In the genomic region with DNA sequence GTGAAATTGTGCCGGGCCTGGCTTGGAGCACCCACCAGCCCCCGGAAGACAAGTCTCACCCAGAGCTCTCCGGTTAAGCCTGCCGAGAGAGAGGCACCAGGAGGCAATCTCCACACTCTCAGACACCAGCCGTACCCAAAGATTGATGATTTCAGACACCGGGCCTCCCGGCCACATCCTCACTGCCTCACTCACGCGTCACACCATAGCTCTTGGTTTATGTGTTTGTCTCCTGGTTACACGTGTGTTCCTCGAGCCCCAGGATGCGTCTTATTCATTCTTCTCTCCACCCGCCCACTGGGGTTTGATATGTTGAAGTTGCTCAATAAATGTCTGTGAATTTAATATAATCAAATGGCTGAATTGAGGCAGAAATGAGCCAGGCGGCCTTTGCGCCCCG, we compare ENCODE assay signal across 24 cellular contexts.
A peak's percentile ranks its signal among the peaks of the same experiment; 100 is the strongest.
DNase-seq lines count a peak whose midpoint lies in the region; ATAC-seq and TF ChIP-seq lines count a peak whose summit lies in the region.
"Had no signal": no experiment of that assay in that cellular context is flagged by ENCODE, and none has a peak within 500 bp of the region (broad histone marks: within the 10 kb centered on the region; RNA-seq: fewer than 3 reads in every experiment).

No MANE protein-coding gene starts in this region.

- H3K9me3 ChIP-seq in esophagus squamous epithelium (no peaks in the 10 kb centered on the region), neural progenitor cell (ENCODE audit: low read depth) (no peaks in the 10 kb centered on the region), stomach (no peaks in the 10 kb centered on the region), OCI-LY7 (ENCODE audit: low read length) (no peaks in the 10 kb centered on the region)
- H3K9me3 ChIP-seq: body of pancreas, heart left ventricle, suprapubic skin had no signal

- H3K27me3 ChIP-seq in H7 (ENCODE audit: control insufficient read depth, insufficient read depth, low read length) (no peaks in the 10 kb centered on the region), esophagus squamous epithelium (no peaks in the 10 kb centered on the region), neural progenitor cell (no peaks in the 10 kb centered on the region), stomach (no peaks in the 10 kb centered on the region)
- H3K27me3 ChIP-seq: body of pancreas, heart left ventricle, suprapubic skin had no signal

- H3K9ac ChIP-seq in neural progenitor cell, result no peak overlapping the region

- H3K4me1 ChIP-seq in esophagus squamous epithelium, result peaks cover 5 to 66% (median 22%) of the 10 kb centered on the region in 3 donors
- H3K4me1 ChIP-seq in neural progenitor cell, result peaks cover 9% of the 10 kb centered on the region
- H3K4me1 ChIP-seq in stomach, result peaks cover 0 to 70% (median 17%) of the 10 kb centered on the region in 4 donors
- H3K4me1 ChIP-seq in OCI-LY7 (ENCODE audit: insufficient read depth, low read length, poor library complexity, severe bottlenecking), result no peaks in the 10 kb centered on the region

- POLR2A ChIA-PET in OCI-LY7 (lab: Charles Lee), result no interaction called here

- H3K4me1 Mint-ChIP-seq in neural progenitor cell, result peaks cover 61% of the 10 kb centered on the region
- H3K4me1 Mint-ChIP-seq in stimulated activated memory B cell treated with anti-CD40 and anti-IgM and Interleukin-4, amounts not matched to agents 10 μg/mL and 1 μg/mL and 100 μg/mL, for 72 hours, result peaks cover 11% of the 10 kb centered on the region
- H3K4me1 Mint-ChIP-seq: activated CD4-positive, alpha-beta T cell treated with anti-CD3 and anti-CD28 coated beads, Interleukin-2, amount 10 ng/mL, durations not matched to agents 7 days and 5 days; activated naive CD8-positive, alpha-beta T cell treated with anti-CD3 and anti-CD28 coated beads, Interleukin-2, amount 50 U/mL, for 24 hours had no signal

- TF ChIP-seq POLR2A in esophagus squamous epithelium (IDR thresholded peaks at IDR 0.05) (no peak), stomach (IDR thresholded peaks at IDR 0.05) (no peak)

- H4K20me1 ChIP-seq in neural progenitor cell (ENCODE audit: low read depth), result no peaks in the 10 kb centered on the region
- no peaks in the 10 kb centered on the region for H4K20me1 ChIP-seq in OCI-LY7 (ENCODE audit: insufficient read depth, low read length)

- peak overlapping the region; percentile 48 for H3K4me3 Mint-ChIP-seq in neural progenitor cell
- H3K4me3 Mint-ChIP-seq in stimulated activated memory B cell treated with anti-CD40 and anti-IgM and Interleukin-4, amounts not matched to agents 10 μg/mL and 1 μg/mL and 100 μg/mL, for 72 hours, result no peak overlapping the region
- H3K4me3 Mint-ChIP-seq: activated CD4-positive, alpha-beta T cell treated with anti-CD3 and anti-CD28 coated beads, Interleukin-2, amount 10 ng/mL, durations not matched to agents 7 days and 5 days; activated naive CD8-positive, alpha-beta T cell treated with anti-CD3 and anti-CD28 coated beads, Interleukin-2, amount 50 U/mL, for 24 hours; activated T-cell treated with anti-CD3 and anti-CD28 coated beads, Interleukin-2, amount 50 U/mL, for 24 hours; H9; WTC11 had no signal

- H3K36me3 Mint-ChIP-seq in neural progenitor cell, result no peaks in the 10 kb centered on the region
- peaks cover 5% of the 10 kb centered on the region for H3K36me3 Mint-ChIP-seq in stimulated activated memory B cell treated with anti-CD40 and anti-IgM and Interleukin-4, amounts not matched to agents 10 μg/mL and 1 μg/mL and 100 μg/mL, for 72 hours
- H3K36me3 Mint-ChIP-seq: WTC11 had no signal

- H3K27ac ChIP-seq in esophagus squamous epithelium, result peak overlapping the region in 3 of 4 donors; percentile 69 to 72 (median 69)
- no peak overlapping the region for H3K27ac ChIP-seq in neural progenitor cell
- peak overlapping the region in 3 of 5 donors; percentile 42 to 91 (median 67) for H3K27ac ChIP-seq in stomach
- H3K27ac ChIP-seq in OCI-LY7 (ENCODE audit: low read depth, low read length, poor library complexity, severe bottlenecking), result no peak overlapping the region
- H3K27ac ChIP-seq: suprapubic skin had no signal

- H3K79me2 ChIP-seq in neural progenitor cell (ENCODE audit: low read depth) (no peaks in the 10 kb centered on the region), OCI-LY7 (ENCODE audit: insufficient read depth, low read depth, low read length) (no peaks in the 10 kb centered on the region)

- H3K4me2 ChIP-seq in neural progenitor cell (no peak overlapping the region), OCI-LY7 (ENCODE audit: low read length) (no peak overlapping the region)

- H3F3A ChIP-seq in neural progenitor cell (ENCODE audit: low read depth), result no peaks in the 10 kb centered on the region

- H3K36me3 ChIP-seq in H7 (replicated peaks; ENCODE audit: control insufficient read depth, insufficient read depth, low read length) (no peaks in the 10 kb centered on the region), esophagus squamous epithelium (no peaks in the 10 kb centered on the region), neural progenitor cell (no peaks in the 10 kb centered on the region), stomach (no peaks in the 10 kb centered on the region), OCI-LY7 (ENCODE audit: insufficient read depth, low read length) (no peaks in the 10 kb centered on the region)
- H3K36me3 ChIP-seq: heart left ventricle, suprapubic skin had no signal

- intact Hi-C loops in esophagus squamous epithelium (cut with DNase I) (no loop called here), stomach (cut with DNase I; ENCODE audit: low total_unique reads) (no loop called here), OCI-LY7 (cut with micrococcal nuclease; ENCODE audit: unreplicated experiment) (no loop called here)

- no peaks in the 10 kb centered on the region for H3K9me2 ChIP-seq in OCI-LY7 (ENCODE audit: insufficient read depth, low read length)

- no peak overlapping the region for H3K4me3 ChIP-seq in H7 (ENCODE audit: insufficient read depth, low read depth, low read length)
- H3K4me3 ChIP-seq in esophagus squamous epithelium, result no peak overlapping the region
- no peak overlapping the region for H3K4me3 ChIP-seq in neural progenitor cell
- no peak overlapping the region for H3K4me3 ChIP-seq in stomach
- no peak overlapping the region for H3K4me3 ChIP-seq in OCI-LY7 (ENCODE audit: low read depth, low read length, poor library complexity, severe bottlenecking)
- H3K4me3 ChIP-seq: body of pancreas, heart left ventricle, suprapubic skin had no signal

- no peak for TF ChIP-seq EP300 in stomach (IDR thresholded peaks at IDR 0.05)

- H3K27me3 Mint-ChIP-seq in neural progenitor cell (ENCODE audit: insufficient read depth, low read depth), result peaks cover 8% of the 10 kb centered on the region
- H3K27me3 Mint-ChIP-seq in stimulated activated memory B cell treated with anti-CD40 and anti-IgM and Interleukin-4, amounts not matched to agents 10 μg/mL and 1 μg/mL and 100 μg/mL, for 72 hours, result no peaks in the 10 kb centered on the region
- H3K27me3 Mint-ChIP-seq: activated T-cell treated with anti-CD3 and anti-CD28 coated beads, Interleukin-2, amount 50 U/mL, for 24 hours had no signal

- 82 to 86% methylated on average over 12 of the region's 16 CpGs for WGBS in esophagus squamous epithelium, 2 donors
- WGBS in stomach, 5 donors, result 84 to 91% (median 88%) methylated on average over 14 to 16 of the region's 16 CpGs

- no peaks in the 10 kb centered on the region for H3K9me3 Mint-ChIP-seq in neural progenitor cell
- H3K9me3 Mint-ChIP-seq in stimulated activated memory B cell treated with anti-CD40 and anti-IgM and Interleukin-4, amounts not matched to agents 10 μg/mL and 1 μg/mL and 100 μg/mL, for 72 hours, result no peaks in the 10 kb centered on the region
- H3K9me3 Mint-ChIP-seq: activated CD4-positive, alpha-beta T cell treated with anti-CD3 and anti-CD28 coated beads, Interleukin-2, amount 10 ng/mL, durations not matched to agents 7 days and 5 days; activated naive CD8-positive, alpha-beta T cell treated with anti-CD3 and anti-CD28 coated beads, Interleukin-2, amount 50 U/mL, for 24 hours; activated T-cell treated with anti-CD3 and anti-CD28 coated beads, Interleukin-2, amount 50 U/mL, for 24 hours; H9; WTC11 had no signal

- TF ChIP-seq CTCF in esophagus squamous epithelium (IDR thresholded peaks at IDR 0.05) (no peak), neural progenitor cell (IDR thresholded peaks at IDR 0.05) (no peak), stomach (IDR thresholded peaks at IDR 0.05) (no peak), OCI-LY7 (conservative IDR thresholded peaks at IDR 0.05; ENCODE audit: low read length) (no peak)

- peak overlapping the region; percentile 12 for H3K27ac Mint-ChIP-seq in neural progenitor cell
- H3K27ac Mint-ChIP-seq in stimulated activated memory B cell treated with anti-CD40 and anti-IgM and Interleukin-4, amounts not matched to agents 10 μg/mL and 1 μg/mL and 100 μg/mL, for 72 hours, result no peak overlapping the region
- H3K27ac Mint-ChIP-seq: activated CD4-positive, alpha-beta T cell treated with anti-CD3 and anti-CD28 coated beads, Interleukin-2, amount 10 ng/mL, durations not matched to agents 7 days and 5 days; activated naive CD8-positive, alpha-beta T cell treated with anti-CD3 and anti-CD28 coated beads, Interleukin-2, amount 50 U/mL, for 24 hours; activated T-cell treated with anti-CD3 and anti-CD28 coated beads, Interleukin-2, amount 50 U/mL, for 24 hours; H9; WTC11 had no signal

- no peak for ATAC-seq in stimulated activated memory B cell treated with anti-CD40 and anti-IgM and Interleukin-4, amounts not matched to agents 10 μg/mL and 1 μg/mL and 100 μg/mL, for 72 hours
- ATAC-seq: activated naive CD8-positive, alpha-beta T cell treated with anti-CD3 and anti-CD28 coated beads, Interleukin-2, amount 50 U/mL, for 24 hours; body of pancreas; WTC11 had no signal

- peak; percentile 33 for DNase-seq in H7
- no peak for DNase-seq in esophagus squamous epithelium (lab: John Stamatoyannopoulos, UW)
- DNase-seq in neural progenitor cell (ENCODE audit: low spot score), result no peak
- DNase-seq in stomach, result no peak
- DNase-seq in OCI-LY7 (ENCODE audit: low spot score), result no peak
- DNase-seq in ureter (ENCODE audit: low spot score), result no peak
- DNase-seq: activated CD4-positive, alpha-beta T cell treated with anti-CD3 and anti-CD28 coated beads, Interleukin-2, amount 10 ng/mL, durations not matched to agents 7 days and 5 days; activated gamma-delta T cell; activated naive CD8-positive, alpha-beta T cell treated with anti-CD3 and anti-CD28 coated beads, Interleukin-2, amount 50 U/mL, for 24 hours; activated T-cell treated with anti-CD3 and anti-CD28 coated beads, Interleukin-2, amount 50 U/mL, for 24 hours; body of pancreas; DMS53; GDM1; H9; heart left ventricle; NCI-H1092; NCI-H1930; NCI-H2227 treated with DMSO at 0.1 percent for 48 hours; NCI-H69; stimulated activated CD4-positive, alpha-beta T cell treated with anti-CD3 and anti-CD28 coated beads, Interleukin-12 subunit alpha, Interleukin-12 subunit beta, amount 100 ng/mL, for 4 hours; stimulated activated CD4-positive, alpha-beta T cell treated with anti-CD3 and anti-CD28 coated beads, Interleukin-4, amount 100 ng/mL, for 1 hour had no signal

- H2AFZ ChIP-seq in neural progenitor cell (replicated peaks) (no peak overlapping the region), OCI-LY7 (ENCODE audit: low read length) (no peak overlapping the region)

- CTCF ChIA-PET in OCI-LY7 (lab: Charles Lee; ENCODE audit: unreplicated experiment), result no interaction called here

- BruUV-seq in OCI-LY7 (replicated peaks; lab: Mats Ljungman, UMichigan), result no TSS peak

Comparison
In these comparisons a context has a peak if more than half of its experiments do, and no peak if none do; other contexts are left out.
1. H3K27ac ChIP-seq: peak in esophagus squamous epithelium (3 of 4) and stomach (3 of 5); none in neural progenitor cell (single experiment) and OCI-LY7 (single experiment).